Comparison of ENCODE assay signal across 12 cellular contexts in genomic region chr9:3879731-3880493, GRCh38.
DNase-seq lines count a peak whose midpoint lies in the region; ATAC-seq and TF ChIP-seq lines count a peak whose summit lies in the region.
"Had no signal": no experiment of that assay in that cellular context is flagged by ENCODE, and none has a peak within 500 bp of the region (broad histone marks: within the 10 kb centered on the region; RNA-seq: fewer than 3 reads in every experiment).

No MANE protein-coding gene starts in this region.

- no peaks in the 10 kb centered on the region for H3K9me2 ChIP-seq in Loucy (replicated peaks; ENCODE audit: low read depth, low read length)

- H3K27me3 ChIP-seq in Loucy (ENCODE audit: insufficient read depth, low read length, poor library complexity, severe bottlenecking): no peaks in the 10 kb centered on the region
- no peaks in the 10 kb centered on the region for H3K27me3 ChIP-seq in body of pancreas
- no peaks in the 10 kb centered on the region for H3K27me3 ChIP-seq in sigmoid colon
- H3K27me3 ChIP-seq: breast epithelium, neutrophil, testis had no signal

- peak overlapping the region; percentile 2; the same call in 1 of the 2 replicates for H2AFZ ChIP-seq in Loucy (ENCODE audit: low read length)

- H4K20me1 ChIP-seq in Loucy (ENCODE audit: insufficient read depth, low read length, poor library complexity, severe bottlenecking): no peaks in the 10 kb centered on the region

- no peak for TF ChIP-seq CTCF in Loucy (conservative IDR thresholded peaks at IDR 0.05; ENCODE audit: low read length)
- TF ChIP-seq CTCF in body of pancreas (IDR thresholded peaks at IDR 0.05): no peak
- no peak for TF ChIP-seq CTCF in sigmoid colon (IDR thresholded peaks at IDR 0.05)

- H3K79me2 ChIP-seq in Loucy (ENCODE audit: insufficient read depth, low read length): no peaks in the 10 kb centered on the region

- TF ChIP-seq POLR2A in body of pancreas (IDR thresholded peaks at IDR 0.05) (no peak), sigmoid colon (IDR thresholded peaks at IDR 0.05) (no peak)

- no peaks in the 10 kb centered on the region for H3K4me1 ChIP-seq in Loucy (ENCODE audit: insufficient read depth, low read length, poor library complexity, severe bottlenecking)
- H3K4me1 ChIP-seq in body of pancreas: peaks cover 3% of the 10 kb centered on the region
- no peaks in the 10 kb centered on the region for H3K4me1 ChIP-seq in sigmoid colon
- H3K4me1 ChIP-seq: breast epithelium, testis had no signal

- H3K9me3 ChIP-seq in Loucy (ENCODE audit: insufficient read depth, low read depth, low read length) (no peaks in the 10 kb centered on the region), body of pancreas (no peaks in the 10 kb centered on the region), sigmoid colon (no peaks in the 10 kb centered on the region)
- H3K9me3 ChIP-seq: breast epithelium, neutrophil, testis had no signal

- H3K4me3 ChIP-seq in Loucy (ENCODE audit: low read length, poor library complexity, severe bottlenecking) (no peak overlapping the region), body of pancreas (no peak overlapping the region), sigmoid colon (no peak overlapping the region)
- H3K4me3 ChIP-seq: breast epithelium, testis had no signal

- H3K27ac ChIP-seq in body of pancreas (peak overlapping the region in 2 of 4 donors; percentile 19 to 56), sigmoid colon (no peak overlapping the region)
- H3K27ac ChIP-seq: breast epithelium, neutrophil, testis had no signal

- WGBS in body of pancreas, 2 donors: 61 to 64% methylated on average over 16 of the region's 16 CpGs
- 84 to 88% methylated on average over 16 of the region's 16 CpGs for WGBS in sigmoid colon, 2 donors

- H3K9ac ChIP-seq in Loucy (ENCODE audit: low read depth, low read length, poor library complexity, severe bottlenecking): no peak overlapping the region

- H3K4me2 ChIP-seq in Loucy (ENCODE audit: low read depth, low read length, poor library complexity, severe bottlenecking): no peak overlapping the region

- TF ChIP-seq EP300 in sigmoid colon (IDR thresholded peaks at IDR 0.05): no peak

- H3K36me3 ChIP-seq in Loucy (ENCODE audit: insufficient read depth, low read length) (no peaks in the 10 kb centered on the region), body of pancreas (replicated peaks in 1 of 2; ENCODE audit: insufficient read depth in 1 of 2, low read depth in 2 of 2) (no peaks in the 10 kb centered on the region), sigmoid colon (no peaks in the 10 kb centered on the region)
- H3K36me3 ChIP-seq: breast epithelium, neutrophil had no signal

- peak; percentile 42 for ATAC-seq in body of pancreas

- H3F3A ChIP-seq in Loucy (ENCODE audit: low read depth): no peaks in the 10 kb centered on the region

- intact Hi-C loops in body of pancreas (cut with DNase I): no loop called here
- intact Hi-C loops in sigmoid colon (cut with DNase I): no loop called here

- DNase-seq in NCI-H2227 treated with DMSO at 0.1 percent for 48 hours (lab: John Stamatoyannopoulos, UW) (peak; percentile 24), body of pancreas (peak in 3 of 4 donors; percentile 34 to 50 (median 35)), retina (peak; percentile 66), sigmoid colon (no peak)
- DNase-seq in activated CD4-positive, alpha-beta T cell treated with anti-CD3 and anti-CD28 coated beads, Interleukin-2, amount 50 U/mL, for 1 hour: no peak
- DNase-seq in stimulated activated CD4-positive, alpha-beta T cell treated with anti-CD3 and anti-CD28 coated beads, Interleukin-4, amount 100 ng/mL, for 24 hours: no peak
- no peak for DNase-seq in stimulated activated naive CD4-positive, alpha-beta T cell treated with Interleukin-2 at 50 U/mL for 16 hours (lab: John Stamatoyannopoulos, UW)
- DNase-seq: activated T-cell treated with anti-CD3 and anti-CD28 coated beads, Interleukin-2, amount 50 U/mL, for 24 hours; testis had no signal

Comparison
In these comparisons a context has a peak if more than half of its experiments do, and no peak if none do; other contexts are left out.
1. DNase-seq: peak in NCI-H2227 treated with DMSO at 0.1 percent for 48 hours (single experiment), body of pancreas (3 of 4) and retina (single experiment); none in activated CD4-positive, alpha-beta T cell treated with anti-CD3 and anti-CD28 coated beads, Interleukin-2, amount 50 U/mL, for 1 hour (single experiment), stimulated activated CD4-positive, alpha-beta T cell treated with anti-CD3 and anti-CD28 coated beads, Interleukin-4, amount 100 ng/mL, for 24 hours (single experiment), stimulated activated naive CD4-positive, alpha-beta T cell treated with Interleukin-2 at 50 U/mL for 16 hours (single experiment) and sigmoid colon (single experiment).